8 cellular contexts compared by ENCODE assay signal in genomic region chr11:113114452-113115027, GRCh38.
DNase-seq lines count a peak whose midpoint lies in the region; ATAC-seq and TF ChIP-seq lines count a peak whose summit lies in the region.

No MANE protein-coding gene starts in this region.

- H3K9me3 ChIP-seq in esophagus squamous epithelium, result no peaks in the 10 kb centered on the region

- no peak for TF ChIP-seq POLR2A in esophagus squamous epithelium (IDR thresholded peaks at IDR 0.05)

- DNase-seq in DMS53 (lab: John Stamatoyannopoulos, UW) (peak; percentile 81), KBM-7 (peak; percentile 15), RPMI7951 (ENCODE audit: low read depth) (peak; percentile 72), esophagus squamous epithelium (lab: John Stamatoyannopoulos, UW) (no peak), natural killer cell (peak; percentile 21), activated gamma-delta T cell treated with Interleukin-2 at 50 U/mL for 16 hours (no peak), NCI-H128 (lab: John Stamatoyannopoulos, UW; ENCODE audit: unreplicated experiment) (no peak)

- WGBS in esophagus squamous epithelium, 2 donors, result 33 to 41% methylated on average over 3 to 4 of the region's 4 CpGs

- ATAC-seq in natural killer cell, result peak; percentile 65 to 92 (median 67)
- ATAC-seq in GM21786 (IDR thresholded peaks at IDR 0.05; ENCODE audit: unreplicated experiment), result no peak

- intact Hi-C loops in esophagus squamous epithelium (cut with DNase I), result loop anchor here (5.0 to 10.0 kb wide), 2 partner anchors 522 to 820 kb away; no protein-coding TSS in a partner anchor
- intact Hi-C loops in natural killer cell (cut with micrococcal nuclease), result loop anchor here (1.0 to 2.0 kb wide), 3 partner anchors 278 to 526 kb away; no protein-coding TSS in a partner anchor

- no peaks in the 10 kb centered on the region for H3K36me3 Mint-ChIP-seq in natural killer cell

- peak overlapping the region in 3 of 4 donors; percentile 18 to 38 (median 21) for H3K27ac ChIP-seq in esophagus squamous epithelium

- no peaks in the 10 kb centered on the region for H3K27me3 Mint-ChIP-seq in natural killer cell (ENCODE audit: low read depth in 2 of 2)

- no peak overlapping the region for H3K27ac Mint-ChIP-seq in natural killer cell

- no peaks in the 10 kb centered on the region for H3K9me3 Mint-ChIP-seq in natural killer cell

- H3K4me3 ChIP-seq in esophagus squamous epithelium, result no peak overlapping the region

- H3K4me3 Mint-ChIP-seq in natural killer cell, result no peak overlapping the region

- no peaks in the 10 kb centered on the region for H3K27me3 ChIP-seq in esophagus squamous epithelium

- no peaks in the 10 kb centered on the region for H3K36me3 ChIP-seq in esophagus squamous epithelium

- H3K4me1 Mint-ChIP-seq in natural killer cell, result peaks cover 9% of the 10 kb centered on the region in 2 donors

- in situ Hi-C loops in KBM-7 (cut with MboI; ENCODE audit: low pct_unique_long_range_greater_than_20kb, low sequenced_read_pairs), result no loop called here

- TF ChIP-seq CTCF in esophagus squamous epithelium (IDR thresholded peaks at IDR 0.05) (peak; percentile 25 to 78 (median 70)), natural killer cell (IDR thresholded peaks at IDR 0.05) (peak; percentile 63)

- peaks cover 0 to 12% (median 0%) of the 10 kb centered on the region in 3 donors for H3K4me1 ChIP-seq in esophagus squamous epithelium

Comparison
In these comparisons a context has a peak if more than half of its experiments do, and no peak if none do; other contexts are left out.
1. DNase-seq: peak in DMS53 (single experiment), KBM-7 (single experiment), RPMI7951 (single experiment) and natural killer cell (single experiment); none in esophagus squamous epithelium (single experiment), activated gamma-delta T cell treated with Interleukin-2 at 50 U/mL for 16 hours (single experiment) and NCI-H128 (single experiment).